In genomic region chr6:118892248-118893094, GRCh38 we compare ENCODE assay signal across 1 cellular context.
A peak's percentile ranks its signal among the peaks of the same experiment; 100 is the strongest.
TF ChIP-seq lines count a peak whose summit lies in the region.

No MANE protein-coding gene starts in this region.

TF ChIP-seq in GM12878, 131 proteins besides CTCF, POLR2A, EP300 and RAD21 (continued from another document):
- TF ChIP-seq SIX5 (IDR thresholded peaks at IDR 0.05; ENCODE audit: low read depth, low read length, severe bottlenecking) (no peak), WRNIP1 (IDR thresholded peaks at IDR 0.05; ENCODE audit: borderline replicate concordance, low read depth, low read length) (no peak), PAX8 (IDR thresholded peaks at IDR 0.05) (peak; percentile 33; the same call in 1 of the 2 replicates), ZNF687 (IDR thresholded peaks at IDR 0.05) (peak; percentile 32; the same call in 1 of the 2 replicates), ZBTB4 (CRISPR knock-in tag; IDR thresholded peaks at IDR 0.05) (no peak), TCF7 (IDR thresholded peaks at IDR 0.05; ENCODE audit: borderline replicate concordance) (no peak), RAD51 (IDR thresholded peaks at IDR 0.05) (0 out of 2 replicates have a peak, but pooled peaks have one; percentile 18), IKZF2 (IDR thresholded peaks at IDR 0.05) (no peak), SREBF2 (IDR thresholded peaks at IDR 0.05; ENCODE audit: low read length) (no peak), BHLHE40 (IDR thresholded peaks at IDR 0.05; ENCODE audit: borderline replicate concordance in 1 of 2, low read depth in 2 of 2, low read length in 1 of 2) (peak; percentile 40 to 68; a peak in 3 of 4 replicates), SMAD5 (IDR thresholded peaks at IDR 0.05; ENCODE audit: low read depth) (no peak), POLR2AphosphoS2 (IDR thresholded peaks at IDR 0.05; ENCODE audit: low read depth, low read length) (no peak), SIN3A (IDR thresholded peaks at IDR 0.05; ENCODE audit: low read depth, low read length) (no peak)
